Comparison of ENCODE assay signal across 12 cellular contexts in genomic region chr1:120947114-120947513, GRCh38. TPM values are rescaled to one million over a fixed set of nuclear protein-coding genes. Genes with fewer than 3 reads are reported as not detected.
"Had no signal": no experiment of that assay in that cellular context is flagged by ENCODE, and none has a peak within 500 bp of the region (broad histone marks: within the 10 kb centered on the region; RNA-seq: fewer than 3 reads in every experiment).

No MANE protein-coding gene starts in this region.

RNA-seq across cellular contexts. Expression of gene PPIAL4A, which starts 57.5 kb away (rescaled TPM):
- total RNA-seq: activated CD4-positive, alpha-beta T cell treated with anti-CD3 and anti-CD28 coated beads for 36 hours; activated CD4-positive, alpha-beta T cell treated with anti-CD3 and anti-CD28 coated beads, Interleukin-2, amount 10 ng/mL, durations not matched to agents 7 days and 5 days; activated CD8-positive, alpha-beta T cell treated with anti-CD3 and anti-CD28 coated beads, Interleukin-2, amount 10 ng/mL, durations not matched to agents 7 days and 5 days; activated naive CD4-positive, alpha-beta T cell treated with anti-CD3 and anti-CD28 coated beads for 36 hours; activated naive CD4-positive, alpha-beta T cell treated with anti-CD3 and anti-CD28 coated beads, Interleukin-2, amount 50 U/mL, for 72 hours; MCF 10A; OCI-LY7; PC-9; Right ventricle myocardium inferior; T-helper 2 cell treated with Interferon-gamma antibody and Interleukin-4, amounts not matched to agents 100 ng/mL and 5 ng/mL, for 36 hours; WTC11 had no signal
- polyA plus RNA-seq: IgD-negative memory B cell had no signal
